Comparison of ENCODE assay signal across 33 cellular contexts in genomic region chr20:45462711-45463110, GRCh38. TPM values are rescaled to one million over a fixed set of nuclear protein-coding genes. Genes with fewer than 3 reads are reported as not detected.
"Had no signal": no experiment of that assay in that cellular context is flagged by ENCODE, and none has a peak within 500 bp of the region (broad histone marks: within the 10 kb centered on the region; RNA-seq: fewer than 3 reads in every experiment).

No MANE protein-coding gene starts in this region.

- H3K27ac ChIP-seq: epithelial cell of prostate, gastroesophageal sphincter, heart left ventricle, hepatocyte, ovary, psoas muscle, sigmoid colon, stomach, thyroid gland, vagina had no signal

- DNase-seq: effector CD4-positive, alpha-beta T cell; foreskin fibroblast; heart left ventricle; kidney; natural killer cell; occipital lobe; ovary; posterior cingulate gyrus; psoas muscle; right cardiac atrium; sigmoid colon; stimulated activated CD4-positive, alpha-beta T cell treated with anti-CD3 and anti-CD28 coated beads, Interleukin-2, amount 100 ng/mL, for 24 hours; stimulated activated CD4-positive, alpha-beta T cell treated with anti-CD3 and anti-CD28 coated beads, Interleukin-4, amount 100 ng/mL, for 24 hours; stimulated activated naive CD4-positive, alpha-beta T cell treated with Interleukin-2 at 50 U/mL for 16 hours; stomach; thyroid gland; trophoblast cell had no signal

- H3K79me2 ChIP-seq: hepatocyte had no signal

- H3K4me1 ChIP-seq: gastroesophageal sphincter, heart left ventricle, psoas muscle, vagina had no signal

- H2AFZ ChIP-seq: hepatocyte had no signal

- ATAC-seq: esophagus mucosa; gastroesophageal sphincter; heart left ventricle; left lobe of liver; natural killer cell; psoas muscle; right cardiac atrium; stimulated activated effector memory CD8-positive, alpha-beta T cell treated with anti-CD3 and anti-CD28 coated beads, Interleukin-12 subunit alpha, Interleukin-12 subunit beta, amount 100 ng/mL, for 72 hours had no signal

- H3K4me2 ChIP-seq: hepatocyte had no signal

- H3K4me3 ChIP-seq: gastroesophageal sphincter, heart left ventricle, hepatocyte, lung, ovary, psoas muscle, sigmoid colon, stomach, thyroid gland, vagina had no signal

- FAIRE-seq: kidney had no signal

- H3K27me3 ChIP-seq: hepatocyte, ovary, sigmoid colon, thyroid gland, vagina had no signal

- H3K36me3 ChIP-seq: gastroesophageal sphincter, heart left ventricle, ovary, sigmoid colon, stomach, thyroid gland, vagina had no signal

- H3K9me3 ChIP-seq: gastroesophageal sphincter, heart left ventricle, ovary, psoas muscle, sigmoid colon, stomach, thyroid gland, vagina had no signal

RNA-seq across cellular contexts. Expression of gene WFDC2, which starts 6.8 kb away (rescaled TPM):
- total RNA-seq: dermis microvascular lymphatic vessel endothelial cell, liver, mononuclear cell, natural killer cell, skeletal muscle tissue had no signal

RNA-seq across cellular contexts. Expression of gene SPINT3, which starts 52.7 kb away (rescaled TPM):
- total RNA-seq: dermis microvascular lymphatic vessel endothelial cell, esophagus mucosa, gastroesophageal sphincter, heart left ventricle, hepatocyte, kidney, left lobe of liver, liver, lung, mononuclear cell, natural killer cell, occipital lobe, ovary, psoas muscle, renal cortical epithelial cell, right cardiac atrium, sigmoid colon, skeletal muscle tissue, stomach, subcutaneous adipose tissue, temporal lobe, thyroid gland, ureter, vagina had no signal
